12 cellular contexts compared by ENCODE assay signal in the genomic region with DNA sequence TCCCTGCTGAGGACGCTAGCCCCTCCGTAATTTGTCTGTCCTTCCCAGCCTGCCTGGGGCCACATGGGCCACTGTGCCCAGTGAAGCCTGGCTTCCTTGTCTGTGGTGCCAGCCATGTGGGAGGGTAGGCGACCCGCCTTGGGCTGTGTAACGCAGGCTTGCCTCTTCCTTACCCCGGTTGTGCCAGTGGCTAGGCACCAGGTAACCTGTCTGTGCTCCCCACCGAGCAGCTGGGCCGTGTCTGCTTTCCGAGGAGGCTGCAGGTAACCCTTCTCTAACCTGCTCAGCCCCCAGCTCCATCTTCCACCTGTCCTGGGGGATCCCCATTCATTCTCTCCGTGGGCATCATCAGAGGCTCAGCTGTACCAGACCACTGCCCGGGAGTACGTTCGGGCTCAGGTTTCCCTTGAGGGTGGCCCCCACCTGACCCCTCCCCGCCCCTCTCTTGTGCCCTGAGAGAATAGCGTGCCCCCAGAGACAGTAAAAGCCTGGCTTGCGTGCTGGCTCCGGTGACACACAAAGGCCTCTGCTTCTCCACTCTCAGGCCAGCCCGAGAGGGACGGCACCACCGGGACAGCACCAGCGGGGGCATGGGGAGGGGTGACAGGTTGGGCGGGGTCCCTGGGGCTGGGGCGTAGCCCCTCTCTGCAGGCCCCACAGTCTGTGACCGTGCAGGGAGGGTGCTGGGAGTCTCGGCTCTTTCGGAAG.
DNase-seq lines count a peak whose midpoint lies in the region; FAIRE-seq and TF ChIP-seq lines count a peak whose summit lies in the region.
"Had no signal": no experiment of that assay in that cellular context is flagged by ENCODE, and none has a peak within 500 bp of the region (broad histone marks: within the 10 kb centered on the region; RNA-seq: fewer than 3 reads in every experiment).

No MANE protein-coding gene starts in this region.

- H3K4me2 ChIP-seq in BLaER1 = peak overlapping the region; percentile 98
- H3K4me2 ChIP-seq: SK-N-SH had no signal

- peaks cover 22% of the 10 kb centered on the region for H3K9me3 ChIP-seq in BLaER1
- no peaks in the 10 kb centered on the region for H3K9me3 ChIP-seq in adrenal gland (replicated peaks in 1 of 3)
- H3K9me3 ChIP-seq in kidney (ENCODE audit: control insufficient read depth in 1 of 2, low read length in 2 of 2) = no peaks in the 10 kb centered on the region
- H3K9me3 ChIP-seq: neutrophil, SK-N-SH had no signal

- DNase-seq in adrenal gland (peak; percentile 2 to 51 (median 15)), kidney (peak; percentile 71), posterior vena cava (ENCODE audit: low spot score) (peak; percentile 76), epidermal melanocyte (ENCODE audit: insufficient read length, low spot score) (no peak), NCI-H2227 treated with DMSO at 0.1 percent for 48 hours (lab: John Stamatoyannopoulos, UW) (no peak), GM03348 (ENCODE audit: low spot score) (no peak)
- no peak for DNase-seq in stimulated activated CD4-positive, alpha-beta T cell treated with anti-CD3 and anti-CD28 coated beads, Interleukin-4, amount 100 ng/mL, for 1 hour
- DNase-seq: AML-193 had no signal

- no peak for TF ChIP-seq POLR2A in adrenal gland (IDR thresholded peaks at IDR 0.05)

- intact Hi-C loops in adrenal gland (cut with DNase I) = no loop called here
- intact Hi-C loops in kidney (cut with DNase I) = no loop called here
- intact Hi-C loops in posterior vena cava (cut with DNase I) = no loop called here

- peak overlapping the region; percentile 34; the same call in 1 of the 2 replicates for H3K9ac ChIP-seq in BLaER1
- H3K9ac ChIP-seq in kidney (ENCODE audit: low read length in 2 of 2) = no peak overlapping the region
- H3K9ac ChIP-seq: SK-N-SH had no signal

- H3K4me3 ChIP-seq in BLaER1 = no peak overlapping the region
- no peak overlapping the region for H3K4me3 ChIP-seq in adrenal gland
- no peak overlapping the region for H3K4me3 ChIP-seq in kidney (ENCODE audit: low read length in 2 of 2)

- H3K4me1 ChIP-seq in BLaER1 (peaks cover 82% of the 10 kb centered on the region), adrenal gland (replicated peaks in 1 of 2) (peaks cover 0 to 6% of the 10 kb centered on the region in 2 donors), kidney (ENCODE audit: control insufficient read depth in 1 of 2, insufficient read depth in 1 of 2, low read depth in 1 of 2, low read length in 2 of 2) (peaks cover 0 to 8% of the 10 kb centered on the region in 2 donors)

- H3K27ac ChIP-seq in BLaER1 = peak overlapping the region; percentile 68
- H3K27ac ChIP-seq in adrenal gland = peak overlapping the region in 1 of 5 donors; percentile 80
- H3K27ac ChIP-seq in kidney (ENCODE audit: low read depth in 2 of 2, low read length in 2 of 2) = no peak overlapping the region
- H3K27ac ChIP-seq: neutrophil had no signal

- WGBS in adrenal gland, 4 donors = 71 to 85% (median 82%) methylated on average over 20 to 26 of the region's 26 CpGs

- peaks cover 9% of the 10 kb centered on the region; the same call in 1 of the 2 replicates for H4K20me1 ChIP-seq in BLaER1

- no peak for FAIRE-seq in kidney (lab: Jason Lieb, UNC)
- FAIRE-seq: G401.6 had no signal

- TF ChIP-seq CTCF in adrenal gland (IDR thresholded peaks at IDR 0.05) (no peak), kidney (IDR thresholded peaks at IDR 0.05; ENCODE audit: borderline replicate concordance, extremely low read depth, insufficient read depth) (no peak)

- no peaks in the 10 kb centered on the region for H3K27me3 ChIP-seq in BLaER1
- H3K27me3 ChIP-seq in adrenal gland = no peaks in the 10 kb centered on the region
- H3K27me3 ChIP-seq: neutrophil had no signal

- H3K36me3 ChIP-seq in BLaER1 = no peaks in the 10 kb centered on the region
- H3K36me3 ChIP-seq in adrenal gland (replicated peaks in 1 of 2) = no peaks in the 10 kb centered on the region
- no peaks in the 10 kb centered on the region for H3K36me3 ChIP-seq in kidney (ENCODE audit: control insufficient read depth in 1 of 2, insufficient read depth in 2 of 2, low read length in 2 of 2)
- H3K36me3 ChIP-seq: neutrophil had no signal

Comparison
In these comparisons a context has a peak if more than half of its experiments do, and no peak if none do; other contexts are left out.
1. DNase-seq: peak in adrenal gland (7 of 7), kidney (single experiment) and posterior vena cava (single experiment); none in epidermal melanocyte (single experiment), stimulated activated CD4-positive, alpha-beta T cell treated with anti-CD3 and anti-CD28 coated beads, Interleukin-4, amount 100 ng/mL, for 1 hour (single experiment), NCI-H2227 treated with DMSO at 0.1 percent for 48 hours (single experiment) and GM03348 (single experiment).